In the genomic region with DNA sequence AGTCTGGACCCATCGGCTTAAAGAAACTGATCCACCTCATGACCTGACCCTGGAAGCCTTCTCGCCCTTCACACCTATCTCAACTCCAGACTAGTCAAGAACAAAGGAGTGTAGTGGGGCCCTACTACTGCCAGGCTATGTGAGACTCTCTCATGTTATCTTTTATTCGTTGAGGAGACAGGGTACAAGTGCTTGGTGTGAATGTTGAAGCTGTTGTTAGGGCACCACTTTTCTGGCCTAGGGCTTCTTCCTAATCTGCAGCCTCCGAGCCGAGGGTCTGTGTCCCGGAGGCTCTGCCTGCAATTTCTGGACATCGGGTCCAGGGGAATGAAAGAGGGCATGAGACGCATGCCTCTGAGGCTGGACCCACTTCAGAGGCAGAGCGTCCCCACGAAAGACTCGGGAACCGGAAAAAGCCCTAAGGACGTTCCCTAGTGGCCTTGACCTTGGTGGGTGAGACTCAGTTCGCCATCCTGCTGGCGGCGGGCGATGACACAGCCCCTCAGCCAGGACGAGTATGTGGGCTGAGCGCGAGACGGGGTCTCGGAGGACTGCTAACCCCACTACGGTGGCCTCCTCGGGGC, we compare ENCODE assay signal across 8 cellular contexts. TPM values are rescaled to one million over a fixed set of nuclear protein-coding genes. Genes with fewer than 3 reads are reported as not detected.
DNase-seq lines count a peak whose midpoint lies in the region; ATAC-seq, FAIRE-seq and TF ChIP-seq lines count a peak whose summit lies in the region.

No MANE protein-coding gene starts in this region.

- H3K27me3 ChIP-seq in astrocyte (ENCODE audit: insufficient read depth, low read length) (no peaks in the 10 kb centered on the region), right lobe of liver (no peaks in the 10 kb centered on the region), upper lobe of right lung (no peaks in the 10 kb centered on the region)

- no peaks in the 10 kb centered on the region for H3K27me3 Mint-ChIP-seq in astrocyte (ENCODE audit: low read depth, unreplicated experiment)

- intact Hi-C loops in right lobe of liver (cut with DNase I) (no loop called here), upper lobe of right lung (cut with DNase I) (no loop called here)

- H3K36me3 ChIP-seq in astrocyte (ENCODE audit: insufficient read depth, low read length) = no peaks in the 10 kb centered on the region
- H3K36me3 ChIP-seq in right lobe of liver = no peaks in the 10 kb centered on the region
- no peaks in the 10 kb centered on the region for H3K36me3 ChIP-seq in upper lobe of right lung

- DNase-seq in CD1c-positive myeloid dendritic cell (ENCODE audit: extremely low spot score) = peak; percentile 12
- no peak for DNase-seq in astrocyte (ENCODE audit: low read depth)
- no peak for DNase-seq in right lobe of liver
- no peak for DNase-seq in upper lobe of right lung
- no peak for DNase-seq in COR-L47 (lab: John Stamatoyannopoulos, UW)
- no peak for DNase-seq in stimulated activated CD4-positive, alpha-beta T cell treated with anti-CD3 and anti-CD28 coated beads, Interleukin-15, amount 100 ng/mL, for 24 hours
- DNase-seq in iPS-NIHi11 (ENCODE audit: low spot score) = no peak

- peak overlapping the region; percentile 98 for H2AFZ ChIP-seq in astrocyte (ENCODE audit: low read depth, low read length)

- peak overlapping the region; percentile 94 for H3K27ac ChIP-seq in astrocyte (ENCODE audit: low read depth, low read length)
- H3K27ac ChIP-seq in right lobe of liver = peak overlapping the region; percentile 71 to 85 (median 83)
- H3K27ac ChIP-seq in upper lobe of right lung = peak overlapping the region; percentile 86

- H3K4me1 ChIP-seq in astrocyte (ENCODE audit: insufficient read depth, low read length) (peaks cover 6% of the 10 kb centered on the region), right lobe of liver (peaks cover 0 to 19% (median 4%) of the 10 kb centered on the region in 4 donors), upper lobe of right lung (peaks cover 7% of the 10 kb centered on the region)

- H3K4me2 ChIP-seq in astrocyte (ENCODE audit: low read length) = peak overlapping the region; percentile 94

- no peak for TF ChIP-seq CTCF in astrocyte (IDR thresholded peaks at IDR 0.05; ENCODE audit: insufficient read depth, low read depth, low read length)
- no peak for TF ChIP-seq CTCF in right lobe of liver (IDR thresholded peaks at IDR 0.05)
- TF ChIP-seq CTCF in upper lobe of right lung (IDR thresholded peaks at IDR 0.05) = no peak

- peak overlapping the region; percentile 98 for H3K9ac ChIP-seq in astrocyte (ENCODE audit: low read length)

- peak; percentile 19 for ATAC-seq in HG03159 (IDR thresholded peaks at IDR 0.05; ENCODE audit: unreplicated experiment)
- no peak for ATAC-seq in right lobe of liver
- ATAC-seq in upper lobe of right lung = no peak

- H4K20me1 ChIP-seq in astrocyte (ENCODE audit: insufficient read depth, low read length) = peaks cover 19% of the 10 kb centered on the region

- peaks cover 15% of the 10 kb centered on the region for H3K4me1 Mint-ChIP-seq in astrocyte (ENCODE audit: low read depth, unreplicated experiment)

- FAIRE-seq in astrocyte (lab: Jason Lieb, UNC) = no peak

- WGBS in right lobe of liver (ENCODE audit: insufficient coverage, low coverage, low lambda C conversion rate, missing lambda C conversion rate) = 3% methylated on average over 22 of the region's 24 CpGs

- peak overlapping the region; percentile 96 for H3K27ac Mint-ChIP-seq in astrocyte (ENCODE audit: unreplicated experiment)

- no peak for TF ChIP-seq POLR2A in right lobe of liver (IDR thresholded peaks at IDR 0.05)

- H3K9me3 Mint-ChIP-seq in astrocyte (ENCODE audit: unreplicated experiment) = no peaks in the 10 kb centered on the region

- H3K36me3 Mint-ChIP-seq in astrocyte (ENCODE audit: low read depth, unreplicated experiment) = no peaks in the 10 kb centered on the region

- peak overlapping the region; percentile 97 for H3K4me3 Mint-ChIP-seq in astrocyte (ENCODE audit: unreplicated experiment)

- H3K4me3 ChIP-seq in astrocyte (ENCODE audit: insufficient read depth, low read depth, low read length) = peak overlapping the region; percentile 91
- peak overlapping the region; percentile 90 to 100 (median 99) for H3K4me3 ChIP-seq in right lobe of liver
- peak overlapping the region; percentile 100 for H3K4me3 ChIP-seq in upper lobe of right lung

- H3K9me3 ChIP-seq in astrocyte (ENCODE audit: insufficient read depth, low read depth, low read length) (no peaks in the 10 kb centered on the region), right lobe of liver (no peaks in the 10 kb centered on the region), upper lobe of right lung (no peaks in the 10 kb centered on the region)

- H3K79me2 ChIP-seq in astrocyte (ENCODE audit: insufficient read depth, low read length) = peaks cover 54% of the 10 kb centered on the region

RNA-seq across cellular contexts. Expression of gene DNAJC11, which starts 0.7 kb away (rescaled TPM):
- 58.9 and 63.9 TPM in 2 replicates for total RNA-seq in astrocyte
- 10 to 100 TPM; 24.9 to 36.0 (median 28.6) TPM for total RNA-seq in right lobe of liver
- 37.6 TPM for total RNA-seq in upper lobe of right lung
